In genomic region chrX:16578218-16578617, GRCh38 we compare ENCODE assay signal across 19 cellular contexts.
DNase-seq lines count a peak whose midpoint lies in the region; ATAC-seq and TF ChIP-seq lines count a peak whose summit lies in the region.
"Had no signal": no experiment of that assay in that cellular context is flagged by ENCODE, and none has a peak within 500 bp of the region (broad histone marks: within the 10 kb centered on the region; RNA-seq: fewer than 3 reads in every experiment).

No MANE protein-coding gene starts in this region.

- H3K4me1 ChIP-seq in RWPE2 (ENCODE audit: insufficient read depth, poor library complexity, severe bottlenecking) (no peaks in the 10 kb centered on the region), neural progenitor cell (peaks cover 35% of the 10 kb centered on the region)
- H3K4me1 ChIP-seq: BLaER1, heart left ventricle, prostate gland, transverse colon had no signal

- peak overlapping the region; percentile 55 for H3K4me2 ChIP-seq in neural progenitor cell
- H3K4me2 ChIP-seq: BLaER1 had no signal

- peaks cover 2% of the 10 kb centered on the region for H3K27me3 Mint-ChIP-seq in neural progenitor cell (ENCODE audit: insufficient read depth, low read depth)
- H3K27me3 Mint-ChIP-seq: activated naive CD8-positive, alpha-beta T cell treated with anti-CD3 and anti-CD28 coated beads, Interleukin-2, amount 50 U/mL, for 24 hours; activated T-helper 17 cell treated with anti-CD3 and anti-CD28 coated beads, Interleukin-2, amount 50 U/mL, for 72 hours had no signal

- DNase-seq in GM04503 (ENCODE audit: low read depth), result peak; percentile 34
- DNase-seq in RWPE2 (ENCODE audit: low spot score), result no peak
- DNase-seq in fibroblast of peridontal ligament (ENCODE audit: extremely low read depth), result peak; percentile 23
- peak; percentile 4 for DNase-seq in neural progenitor cell (ENCODE audit: low spot score)
- no peak for DNase-seq in NCI-H748 (lab: John Stamatoyannopoulos, UW; ENCODE audit: unreplicated experiment)
- DNase-seq in COLO829 (ENCODE audit: low spot score), result no peak
- DNase-seq in NCI-H1048 (lab: John Stamatoyannopoulos, UW), result no peak
- DNase-seq: activated naive CD8-positive, alpha-beta T cell treated with anti-CD3 and anti-CD28 coated beads, Interleukin-2, amount 50 U/mL, for 24 hours; heart left ventricle; natural killer cell; NCI-H226; SIG-M5; T-helper 2 cell; transverse colon had no signal

- H2AFZ ChIP-seq in neural progenitor cell (replicated peaks), result no peak overlapping the region

- no peaks in the 10 kb centered on the region for H3K79me2 ChIP-seq in neural progenitor cell (ENCODE audit: low read depth)

- H3K27ac Mint-ChIP-seq in neural progenitor cell, result no peak overlapping the region
- H3K27ac Mint-ChIP-seq: activated naive CD8-positive, alpha-beta T cell treated with anti-CD3 and anti-CD28 coated beads, Interleukin-2, amount 50 U/mL, for 24 hours; activated T-helper 17 cell treated with anti-CD3 and anti-CD28 coated beads, Interleukin-2, amount 50 U/mL, for 72 hours; natural killer cell; stimulated activated effector memory CD8-positive, alpha-beta T cell treated with anti-CD3 and anti-CD28 coated beads, Interleukin-12 subunit alpha, Interleukin-12 subunit beta, amount 100 ng/mL, for 72 hours had no signal

- H4K20me1 ChIP-seq in neural progenitor cell (ENCODE audit: low read depth), result no peaks in the 10 kb centered on the region
- H4K20me1 ChIP-seq: BLaER1 had no signal

- H3F3A ChIP-seq in neural progenitor cell (ENCODE audit: low read depth), result peaks cover 52% of the 10 kb centered on the region

- no peaks in the 10 kb centered on the region for H3K9me3 ChIP-seq in RWPE2 (ENCODE audit: severe bottlenecking)
- peaks cover 19% of the 10 kb centered on the region for H3K9me3 ChIP-seq in neural progenitor cell (ENCODE audit: low read depth)
- H3K9me3 ChIP-seq: prostate gland, transverse colon had no signal

- H3K4me3 Mint-ChIP-seq in neural progenitor cell, result no peak overlapping the region
- H3K4me3 Mint-ChIP-seq: activated naive CD8-positive, alpha-beta T cell treated with anti-CD3 and anti-CD28 coated beads, Interleukin-2, amount 50 U/mL, for 24 hours; activated T-helper 17 cell treated with anti-CD3 and anti-CD28 coated beads, Interleukin-2, amount 50 U/mL, for 72 hours; natural killer cell; stimulated activated effector memory CD8-positive, alpha-beta T cell treated with anti-CD3 and anti-CD28 coated beads, Interleukin-12 subunit alpha, Interleukin-12 subunit beta, amount 100 ng/mL, for 72 hours had no signal

- H3K36me3 ChIP-seq in RWPE2 (ENCODE audit: low read depth) (no peaks in the 10 kb centered on the region), neural progenitor cell (peaks cover 11% of the 10 kb centered on the region)
- H3K36me3 ChIP-seq: BLaER1, heart left ventricle, prostate gland, transverse colon had no signal

- TF ChIP-seq CTCF in RWPE2 (IDR thresholded peaks at IDR 0.05; ENCODE audit: poor library complexity, severe bottlenecking) (peak; percentile 17), neural progenitor cell (IDR thresholded peaks at IDR 0.05) (no peak)

- H3K9me3 Mint-ChIP-seq in neural progenitor cell, result peaks cover 26% of the 10 kb centered on the region
- H3K9me3 Mint-ChIP-seq: activated T-helper 17 cell treated with anti-CD3 and anti-CD28 coated beads, Interleukin-2, amount 50 U/mL, for 72 hours; natural killer cell had no signal

- H3K4me3 ChIP-seq in RWPE2 (ENCODE audit: severe bottlenecking) (no peak overlapping the region), neural progenitor cell (no peak overlapping the region)
- H3K4me3 ChIP-seq: BLaER1, heart left ventricle, prostate gland, transverse colon had no signal

- ATAC-seq in RWPE2 (ENCODE audit: low read depth) (no peak), GM18519 (IDR thresholded peaks at IDR 0.05; ENCODE audit: low FRiP score, unreplicated experiment) (no peak)
- ATAC-seq: activated naive CD8-positive, alpha-beta T cell treated with anti-CD3 and anti-CD28 coated beads, Interleukin-2, amount 50 U/mL, for 24 hours; activated T-helper 17 cell treated with anti-CD3 and anti-CD28 coated beads, Interleukin-2, amount 50 U/mL, for 72 hours; heart left ventricle; natural killer cell; stimulated activated effector memory CD8-positive, alpha-beta T cell treated with anti-CD3 and anti-CD28 coated beads, Interleukin-12 subunit alpha, Interleukin-12 subunit beta, amount 100 ng/mL, for 72 hours had no signal

- peaks cover 4% of the 10 kb centered on the region for H3K4me1 Mint-ChIP-seq in neural progenitor cell
- H3K4me1 Mint-ChIP-seq: activated T-helper 17 cell treated with anti-CD3 and anti-CD28 coated beads, Interleukin-2, amount 50 U/mL, for 72 hours; natural killer cell; stimulated activated effector memory CD8-positive, alpha-beta T cell treated with anti-CD3 and anti-CD28 coated beads, Interleukin-12 subunit alpha, Interleukin-12 subunit beta, amount 100 ng/mL, for 72 hours had no signal

- H3K27me3 ChIP-seq in RWPE2 (ENCODE audit: insufficient read depth, poor library complexity, severe bottlenecking) (no peaks in the 10 kb centered on the region), neural progenitor cell (no peaks in the 10 kb centered on the region)
- H3K27me3 ChIP-seq: heart left ventricle, transverse colon had no signal

- no peak overlapping the region for H3K9ac ChIP-seq in neural progenitor cell
- H3K9ac ChIP-seq: BLaER1 had no signal

- H3K36me3 Mint-ChIP-seq in neural progenitor cell, result peaks cover 14% of the 10 kb centered on the region
- H3K36me3 Mint-ChIP-seq: natural killer cell; stimulated activated effector memory CD8-positive, alpha-beta T cell treated with anti-CD3 and anti-CD28 coated beads, Interleukin-12 subunit alpha, Interleukin-12 subunit beta, amount 100 ng/mL, for 72 hours had no signal

- no peak overlapping the region for H3K27ac ChIP-seq in RWPE2 (ENCODE audit: poor library complexity, severe bottlenecking)
- no peak overlapping the region for H3K27ac ChIP-seq in neural progenitor cell
- H3K27ac ChIP-seq: BLaER1, heart left ventricle, prostate gland, transverse colon had no signal

Comparison
In these comparisons a context has a peak if more than half of its experiments do, and no peak if none do; other contexts are left out.
1. DNase-seq: peak in GM04503 (single experiment), fibroblast of peridontal ligament (single experiment) and neural progenitor cell (single experiment); none in RWPE2 (single experiment), NCI-H748 (single experiment), COLO829 (single experiment) and NCI-H1048 (single experiment).